ENCODE assay signal across 8 cellular contexts in genomic region chr3:38138347-38139190, GRCh38. TPM values are rescaled to one million over a fixed set of nuclear protein-coding genes. Genes with fewer than 3 reads are reported as not detected.
A peak's percentile ranks its signal among the peaks of the same experiment; 100 is the strongest.
DNase-seq lines count a peak whose midpoint lies in the region; ATAC-seq, FAIRE-seq and TF ChIP-seq lines count a peak whose summit lies in the region.

Gene MYD88, plus strand, starts transcription at chr3:38138661. Its CDS starts 40 bp downstream, at chr3:38138701.

- H3K27ac ChIP-seq in WERI-Rb-1 (peak within 1 kb of the TSS; percentile 52), iPS-20b (ENCODE audit: low read length) (peak within 1 kb of the TSS; percentile 58), small intestine (ENCODE audit: low read depth in 1 of 2, low read length in 1 of 2) (peak within 1 kb of the TSS; percentile 84 to 98)

- H3K9me3 ChIP-seq in ES-I3 (ENCODE audit: control insufficient read depth, insufficient read depth, low read length) (no peaks in the 10 kb centered on the region), WERI-Rb-1 (ENCODE audit: severe bottlenecking) (no peaks in the 10 kb centered on the region), iPS-20b (ENCODE audit: insufficient read depth, low read depth, low read length) (no peaks in the 10 kb centered on the region), small intestine (ENCODE audit: control insufficient read depth, low read depth) (no peaks in the 10 kb centered on the region)

- TF ChIP-seq CTCF in WERI-Rb-1 (IDR thresholded peaks at IDR 0.05; ENCODE audit: low read depth, low read length), result no peak

- FAIRE-seq in small intestine (lab: Jason Lieb, UNC), result no peak

- WGBS in small intestine, 3 donors, result 0 to 1% (median 0%) methylated on average over 56 to 65 of the region's 65 CpGs

- DNase-seq in MV-4-11 (lab: John Stamatoyannopoulos, UW) (peak; percentile 59), WERI-Rb-1 (no peak), T47D (ENCODE audit: low read depth in 1 of 2, low spot score in 1 of 2) (peak; percentile 55 to 67), small intestine (peak; percentile 82), NCI-H187 (lab: John Stamatoyannopoulos, UW) (no peak)

- in situ Hi-C loops in T47D (cut with HindIII; ENCODE audit: low pct_unique_long_range_greater_than_20kb, low sequenced_read_pairs), result no loop called here

- peak; percentile 47 for ATAC-seq in GM21825 (IDR thresholded peaks at IDR 0.05; ENCODE audit: unreplicated experiment)

- H3K4me1 ChIP-seq in ES-I3 (ENCODE audit: insufficient read depth, low read length), result no peaks in the 10 kb centered on the region; the same call in 1 of the 2 replicates
- peaks cover 13% of the 10 kb centered on the region; the same call in 1 of the 2 replicates for H3K4me1 ChIP-seq in iPS-20b (ENCODE audit: insufficient read depth, low read length)
- H3K4me1 ChIP-seq in small intestine (ENCODE audit: control insufficient read depth in 2 of 2, insufficient read depth in 1 of 2, low read depth in 1 of 2, low read length in 1 of 2), result peaks cover 0 to 16% of the 10 kb centered on the region in 2 donors

- H3K36me3 ChIP-seq in ES-I3 (ENCODE audit: insufficient read depth, low read length) (no peaks in the 10 kb centered on the region), WERI-Rb-1 (peaks cover 11% of the 10 kb centered on the region), iPS-20b (ENCODE audit: insufficient read depth, low read depth, low read length) (peaks cover 32% of the 10 kb centered on the region), small intestine (ENCODE audit: control insufficient read depth in 2 of 2, insufficient read depth in 2 of 2, low read length in 2 of 2) (peaks cover 0 to 4% of the 10 kb centered on the region in 2 donors)

- H3K27me3 ChIP-seq in WERI-Rb-1 (ENCODE audit: insufficient read depth, low read depth, severe bottlenecking) (peaks cover 2% of the 10 kb centered on the region), iPS-20b (ENCODE audit: insufficient read depth, low read length) (no peaks in the 10 kb centered on the region; the same call in 1 of the 2 replicates), small intestine (ENCODE audit: control insufficient read depth in 2 of 2, insufficient read depth in 2 of 2, low read length in 2 of 2) (no peaks in the 10 kb centered on the region)

- peak within 1 kb of the TSS; percentile 82 for H3K4me3 ChIP-seq in WERI-Rb-1 (ENCODE audit: low read depth, low read length)
- H3K4me3 ChIP-seq in iPS-20b (ENCODE audit: low read length), result peak within 1 kb of the TSS; percentile 82
- peak within 1 kb of the TSS; percentile 84 to 86 for H3K4me3 ChIP-seq in small intestine (ENCODE audit: low read depth in 1 of 2, low read length in 2 of 2)

- H3K9ac ChIP-seq in ES-I3 (ENCODE audit: low read depth, low read length), result peak within 1 kb of the TSS; percentile 60
- H3K9ac ChIP-seq in iPS-20b (ENCODE audit: low read depth, low read length), result peak within 1 kb of the TSS; percentile 83

RNA-seq across cellular contexts. Expression of gene MYD88, which starts in this region (rescaled TPM):
- polyA plus RNA-seq in small intestine, result 10 to 100 TPM; 32.1 to 62.2 (median 51.6) TPM

Comparison
In these comparisons a context has a peak if more than half of its experiments do, and no peak if none do; other contexts are left out.
1. DNase-seq: peak in MV-4-11 (single experiment), T47D (2 of 2) and small intestine (single experiment); none in WERI-Rb-1 (single experiment) and NCI-H187 (0 of 2).
2. Peak in every context shown above with its lines, with median percentiles within 50 percentile points of each other: H3K27ac ChIP-seq and H3K4me3 ChIP-seq.